22 cellular contexts compared by ENCODE assay signal in the genomic region with DNA sequence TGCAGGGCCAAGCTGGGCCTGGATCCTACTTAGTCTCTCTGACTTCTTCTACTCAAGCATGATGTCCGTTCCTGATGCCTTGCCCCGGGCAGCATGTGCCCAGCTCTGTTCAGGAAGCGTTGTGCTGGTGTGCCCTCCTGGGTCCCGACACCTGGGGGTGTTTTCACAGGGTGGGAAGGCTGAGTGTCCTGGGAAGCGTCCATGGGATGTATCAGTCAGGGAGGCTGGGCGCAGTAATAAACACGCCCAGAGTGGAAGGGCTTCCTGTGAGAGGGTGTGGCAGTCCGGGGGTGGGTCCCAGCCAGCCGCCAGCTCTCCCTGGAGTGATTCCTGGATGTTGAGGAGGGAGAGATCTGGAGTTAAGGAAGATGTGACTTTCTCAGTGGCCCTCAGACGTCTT. TPM values are rescaled to one million over a fixed set of nuclear protein-coding genes. Genes with fewer than 3 reads are reported as not detected.
DNase-seq lines count a peak whose midpoint lies in the region; ATAC-seq and FAIRE-seq lines count a peak whose summit lies in the region.
"Had no signal": no experiment of that assay in that cellular context is flagged by ENCODE, and none has a peak within 500 bp of the region (broad histone marks: within the 10 kb centered on the region; RNA-seq: fewer than 3 reads in every experiment).

No MANE protein-coding gene starts in this region.

- no peak for ATAC-seq in activated T-cell treated with anti-CD3 and anti-CD28 coated beads, Interleukin-2, amount 50 U/mL, for 72 hours (replicated peaks in 1 of 2)
- no peak for ATAC-seq in stimulated activated effector memory CD8-positive, alpha-beta T cell treated with anti-CD3 and anti-CD28 coated beads, Interleukin-12 subunit alpha, Interleukin-12 subunit beta, amount 100 ng/mL, for 72 hours
- ATAC-seq in HG03354 (IDR thresholded peaks at IDR 0.05; ENCODE audit: poor library complexity, severe bottlenecking, unreplicated experiment) (no peak), GM21528 (IDR thresholded peaks at IDR 0.05; ENCODE audit: low FRiP score, unreplicated experiment) (no peak)
- ATAC-seq: activated CD4-positive, CD25-positive, alpha-beta regulatory T cell treated with anti-CD3 and anti-CD28 coated beads, Interleukin-2, amount 50 U/mL, for 24 hours; Right ventricle myocardium inferior; sciatic nerve had no signal

- DNase-seq in activated T-cell treated with anti-CD3 and anti-CD28 coated beads, Interleukin-2, amount 50 U/mL, for 72 hours = no peak
- DNase-seq in activated T-cell treated with anti-CD3 and anti-CD28 coated beads for 4 hours (no peak), HTR-8/SVneo (ENCODE audit: insufficient read length, low spot score) (no peak), A172 (ENCODE audit: low spot score) (no peak)
- DNase-seq in stimulated activated effector memory CD8-positive, alpha-beta T cell treated with anti-CD3 and anti-CD28 coated beads, Interleukin-12 subunit alpha, Interleukin-12 subunit beta, amount 100 ng/mL, for 72 hours (ENCODE audit: low spot score in 2 of 2) = no peak
- DNase-seq: ACHN, amniotic stem cell, head of caudate nucleus, mesenchymal stem cell, NCI-H1048, NCI-H2029, NCI-H82, OCI-M1 had no signal

- H3K9me3 Mint-ChIP-seq in activated T-cell treated with anti-CD3 and anti-CD28 coated beads, Interleukin-2, amount 50 U/mL, for 72 hours = no peaks in the 10 kb centered on the region
- H3K9me3 Mint-ChIP-seq in dendritic cell treated with granulocyte-macrophage colony-stimulating factor and Interleukin-4, amounts not matched to agents 40 ng/mL and 50 ng/mL, for 4 days = no peaks in the 10 kb centered on the region
- no peaks in the 10 kb centered on the region for H3K9me3 Mint-ChIP-seq in stimulated activated effector memory CD8-positive, alpha-beta T cell treated with anti-CD3 and anti-CD28 coated beads, Interleukin-12 subunit alpha, Interleukin-12 subunit beta, amount 100 ng/mL, for 72 hours
- H3K9me3 Mint-ChIP-seq: activated T-helper 2 cell treated with anti-CD3 and anti-CD28 coated beads, Interferon-gamma antibody, Interleukin-2, Interleukin-4, amounts not matched to agents 10 μg/mL and 5 μg/mL and 100 μg/mL, durations not matched to agents 14 hours and 24 hours and 36 hours had no signal

- no peaks in the 10 kb centered on the region for H3K27me3 Mint-ChIP-seq in activated T-cell treated with anti-CD3 and anti-CD28 coated beads, Interleukin-2, amount 50 U/mL, for 72 hours (ENCODE audit: low read depth)
- no peaks in the 10 kb centered on the region for H3K27me3 Mint-ChIP-seq in dendritic cell treated with granulocyte-macrophage colony-stimulating factor and Interleukin-4, amounts not matched to agents 40 ng/mL and 50 ng/mL, for 4 days

- peaks cover 0 to 3% of the 10 kb centered on the region in 2 donors for H3K36me3 Mint-ChIP-seq in activated T-cell treated with anti-CD3 and anti-CD28 coated beads, Interleukin-2, amount 50 U/mL, for 72 hours (ENCODE audit: insufficient read depth in 2 of 2)
- peaks cover 26% of the 10 kb centered on the region for H3K36me3 Mint-ChIP-seq in dendritic cell treated with granulocyte-macrophage colony-stimulating factor and Interleukin-4, amounts not matched to agents 40 ng/mL and 50 ng/mL, for 4 days (ENCODE audit: low read depth)
- H3K36me3 Mint-ChIP-seq in stimulated activated effector memory CD8-positive, alpha-beta T cell treated with anti-CD3 and anti-CD28 coated beads, Interleukin-12 subunit alpha, Interleukin-12 subunit beta, amount 100 ng/mL, for 72 hours = peaks cover 15% of the 10 kb centered on the region

- intact Hi-C loops in dendritic cell treated with granulocyte-macrophage colony-stimulating factor and Interleukin-4, amounts not matched to agents 40 ng/mL and 50 ng/mL, for 4 days (cut with micrococcal nuclease) = loop anchor here (5.0 kb wide), 1 partner anchor 36 kb away; no protein-coding TSS in a partner anchor

- H3K4me1 Mint-ChIP-seq in activated T-cell treated with anti-CD3 and anti-CD28 coated beads, Interleukin-2, amount 50 U/mL, for 72 hours (ENCODE audit: low read depth) = peaks cover 30% of the 10 kb centered on the region
- H3K4me1 Mint-ChIP-seq in dendritic cell treated with granulocyte-macrophage colony-stimulating factor and Interleukin-4, amounts not matched to agents 40 ng/mL and 50 ng/mL, for 4 days (ENCODE audit: low read depth) = peaks cover 91% of the 10 kb centered on the region
- H3K4me1 Mint-ChIP-seq in stimulated activated effector memory CD8-positive, alpha-beta T cell treated with anti-CD3 and anti-CD28 coated beads, Interleukin-12 subunit alpha, Interleukin-12 subunit beta, amount 100 ng/mL, for 72 hours = peaks cover 56% of the 10 kb centered on the region

- FAIRE-seq in HTR-8/SVneo (lab: Jason Lieb, UNC) = peak; percentile 13
- FAIRE-seq: bronchial epithelial cell, GM18507 had no signal

- H3K4me3 Mint-ChIP-seq in activated T-cell treated with anti-CD3 and anti-CD28 coated beads, Interleukin-2, amount 50 U/mL, for 72 hours = no peak overlapping the region
- H3K4me3 Mint-ChIP-seq in dendritic cell treated with granulocyte-macrophage colony-stimulating factor and Interleukin-4, amounts not matched to agents 40 ng/mL and 50 ng/mL, for 4 days = no peak overlapping the region
- peak overlapping the region; percentile 43 for H3K4me3 Mint-ChIP-seq in stimulated activated effector memory CD8-positive, alpha-beta T cell treated with anti-CD3 and anti-CD28 coated beads, Interleukin-12 subunit alpha, Interleukin-12 subunit beta, amount 100 ng/mL, for 72 hours

- peak overlapping the region; percentile 68 for H3K27ac Mint-ChIP-seq in activated T-cell treated with anti-CD3 and anti-CD28 coated beads, Interleukin-2, amount 50 U/mL, for 72 hours
- H3K27ac Mint-ChIP-seq in dendritic cell treated with granulocyte-macrophage colony-stimulating factor and Interleukin-4, amounts not matched to agents 40 ng/mL and 50 ng/mL, for 4 days = peak overlapping the region; percentile 72
- H3K27ac Mint-ChIP-seq in stimulated activated effector memory CD8-positive, alpha-beta T cell treated with anti-CD3 and anti-CD28 coated beads, Interleukin-12 subunit alpha, Interleukin-12 subunit beta, amount 100 ng/mL, for 72 hours = peak overlapping the region; percentile 72
- H3K27ac Mint-ChIP-seq: activated T-helper 2 cell treated with anti-CD3 and anti-CD28 coated beads, Interferon-gamma antibody, Interleukin-2, Interleukin-4, amounts not matched to agents 10 μg/mL and 5 μg/mL and 100 μg/mL, durations not matched to agents 14 hours and 24 hours and 36 hours had no signal

RNA-seq across cellular contexts. Expression of a gene that starts 29.0 kb away (rescaled TPM):
- total RNA-seq in activated T-cell treated with anti-CD3 and anti-CD28 coated beads, Interleukin-2, amount 50 U/mL, for 72 hours = 10 to 100 TPM; 38.6 to 41.0 TPM
- 8.3 and 16.6 TPM in 2 replicates for total RNA-seq in A172 (2014; rRNA removed; shearing (Covaris generic))
